Comparison of ENCODE assay signal across 8 cellular contexts in genomic region chr15:73346735-73347312, GRCh38. TPM values are rescaled to one million over a fixed set of nuclear protein-coding genes. Genes with fewer than 3 reads are reported as not detected.
DNase-seq lines count a peak whose midpoint lies in the region; ATAC-seq, FAIRE-seq and TF ChIP-seq lines count a peak whose summit lies in the region.

No MANE protein-coding gene starts in this region.

- FAIRE-seq in GM12878 (lab: Jason Lieb, UNC) = peak; percentile 13

- H3K9me3 ChIP-seq in GM12878 (replicated peaks; ENCODE audit: control insufficient read depth, insufficient read depth, low read length) = no peaks in the 10 kb centered on the region
- H3K9me3 ChIP-seq in testis = no peaks in the 10 kb centered on the region

- H3K4me1 ChIP-seq in GM12878 (ENCODE audit: control insufficient read depth, insufficient read depth, low read length) = no peaks in the 10 kb centered on the region
- no peaks in the 10 kb centered on the region for H3K4me1 ChIP-seq in testis

- intact Hi-C loops in GM12878 (cut with micrococcal nuclease; ENCODE audit: unreplicated experiment) = no loop called here
- intact Hi-C loops in testis (cut with DNase I; ENCODE audit: low total_unique reads) = no loop called here

- no peak overlapping the region for H3K4me3 Mint-ChIP-seq in mesothelial cell of epicardium

- POLR2A ChIA-PET in HEK293T (lab: Yijun Ruan, JAX) = no interaction called here
- POLR2A ChIA-PET in GM12878 (lab: Charles Lee) = no interaction called here

- no peak overlapping the region for H3K27ac Mint-ChIP-seq in mesothelial cell of epicardium

- CTCF ChIA-PET in HEK293T (lab: Yijun Ruan, JAX) (no interaction called here), GM12878 (lab: Yijun Ruan, JAX) (no interaction called here)

- H3K36me3 ChIP-seq in GM12878 (ENCODE audit: control insufficient read depth in 2 of 2, insufficient read depth in 2 of 2, low read length in 1 of 2) = no peaks in the 10 kb centered on the region
- no peaks in the 10 kb centered on the region for H3K36me3 ChIP-seq in testis (ENCODE audit: low read depth, missing control alignments)

- no peak overlapping the region for H2AFZ ChIP-seq in GM12878 (ENCODE audit: control insufficient read depth, low read depth, low read length)

- no peaks in the 10 kb centered on the region for H3K4me1 Mint-ChIP-seq in mesothelial cell of epicardium

- no peaks in the 10 kb centered on the region for H3K36me3 Mint-ChIP-seq in mesothelial cell of epicardium

- DNase-seq in HEK293T (ENCODE audit: extremely low spot score) (peak; percentile 69), T-helper 9 cell (peak; percentile 62), GM12878 (ENCODE audit: low read depth, low spot score) (no peak), mesothelial cell of epicardium (ENCODE audit: low spot score in 2 of 2, unreplicated experiment in 2 of 2) (peak; percentile 76 to 89), testis (peak; percentile 64), MV-4-11 (lab: John Stamatoyannopoulos, UW) (no peak), NCI-H82 treated with DMSO at 0.1 percent for 48 hours (lab: John Stamatoyannopoulos, UW; ENCODE audit: unreplicated experiment) (no peak), cortex of kidney (lab: John Stamatoyannopoulos, UW) (no peak)

- H3K4me2 ChIP-seq in GM12878 (ENCODE audit: control insufficient read depth, insufficient read depth) = no peak overlapping the region

- TF ChIP-seq CTCF in GM12878 (IDR thresholded peaks at IDR 0.05 in 2 of 3, conservative IDR thresholded peaks at IDR 0.05 in 1 of 3; ENCODE audit: control insufficient read depth in 2 of 3, extremely low read depth in 1 of 3, insufficient read depth in 1 of 3, low read depth in 3 of 3, low read length in 3 of 3) (no peak), mesothelial cell of epicardium (IDR thresholded peaks at IDR 0.05; ENCODE audit: unreplicated experiment) (no peak), testis (IDR thresholded peaks at IDR 0.05) (no peak)

- peaks cover 16% of the 10 kb centered on the region for H3K27me3 Mint-ChIP-seq in mesothelial cell of epicardium (ENCODE audit: low read depth)

- H3K27me3 ChIP-seq in GM12878 (replicated peaks in 1 of 2; ENCODE audit: control insufficient read depth in 2 of 2, insufficient read depth in 2 of 2, low read length in 1 of 2) = no peaks in the 10 kb centered on the region
- H3K27me3 ChIP-seq in testis = no peaks in the 10 kb centered on the region

- SMC1A ChIA-PET in GM12878 (lab: Charles Lee; ENCODE audit: uncharacterized antibody, unreplicated experiment) = interaction anchor here (1.4 kb wide), 1 partner anchor 50 kb away, joined by 3 read pairs; no protein-coding TSS in a partner anchor

- 11% methylated on average over 9 of the region's 9 CpGs for WGBS in GM12878 (ENCODE audit: insufficient coverage, insufficient replicate concordance, low lambda C conversion rate, missing lambda C conversion rate)
- WGBS in testis, 2 donors = 32 to 33% methylated on average over 9 of the region's 9 CpGs

- H3K4me3 ChIP-seq in GM12878 (no peak overlapping the region), testis (no peak overlapping the region)

- RAD21 ChIA-PET in GM12878 (lab: Charles Lee; ENCODE audit: unreplicated experiment) = no interaction called here

- H3K9me3 Mint-ChIP-seq in mesothelial cell of epicardium = no peaks in the 10 kb centered on the region

- no peaks in the 10 kb centered on the region; the same call in none of the 2 replicates for H4K20me1 ChIP-seq in GM12878 (ENCODE audit: control insufficient read depth, insufficient read depth)

- H3K79me2 ChIP-seq in GM12878 (ENCODE audit: control insufficient read depth, insufficient read depth, low read length) = no peaks in the 10 kb centered on the region

- TF ChIP-seq POLR2A in GM12878 (IDR thresholded peaks at IDR 0.05; ENCODE audit: low read depth, low read length) (no peak), testis (IDR thresholded peaks at IDR 0.05) (no peak)

- TF ChIP-seq RAD21 in GM12878 (IDR thresholded peaks at IDR 0.05; ENCODE audit: insufficient read depth, low read depth, low read length) = no peak

- peak; percentile 79 for ATAC-seq in GM12878

- in situ Hi-C loops in GM12878 (cut with MboI) = no loop called here

- no TSS peak for BruUV-seq in GM12878 (replicated peaks; lab: Mats Ljungman, UMichigan)

- no peak overlapping the region for H3K9ac ChIP-seq in GM12878 (ENCODE audit: control insufficient read depth, insufficient read depth, low read length)

- H3K27ac ChIP-seq in GM12878 (ENCODE audit: control insufficient read depth, insufficient read depth) = no peak overlapping the region
- H3K27ac ChIP-seq in testis = no peak overlapping the region

- TF ChIP-seq EP300 in GM12878 (IDR thresholded peaks at IDR 0.05; ENCODE audit: borderline replicate concordance in 1 of 2, control insufficient read depth in 1 of 2, low read depth in 2 of 2, low read length in 2 of 2) = no peak

TF ChIP-seq in HEK293T, 16 proteins besides CTCF, POLR2A, EP300 and RAD21:
- TF ChIP-seq, protein P1, sequence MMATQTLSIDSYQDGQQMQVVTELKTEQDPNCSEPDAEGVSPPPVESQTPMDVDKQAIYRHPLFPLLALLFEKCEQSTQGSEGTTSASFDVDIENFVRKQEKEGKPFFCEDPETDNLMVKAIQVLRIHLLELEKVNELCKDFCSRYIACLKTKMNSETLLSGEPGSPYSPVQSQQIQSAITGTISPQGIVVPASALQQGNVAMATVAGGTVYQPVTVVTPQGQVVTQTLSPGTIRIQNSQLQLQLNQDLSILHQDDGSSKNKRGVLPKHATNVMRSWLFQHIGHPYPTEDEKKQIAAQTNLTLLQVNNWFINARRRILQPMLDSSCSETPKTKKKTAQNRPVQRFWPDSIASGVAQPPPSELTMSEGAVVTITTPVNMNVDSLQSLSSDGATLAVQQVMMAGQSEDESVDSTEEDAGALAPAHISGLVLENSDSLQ (IDR thresholded peaks at IDR 0.05) = no peak
- no peak for TF ChIP-seq HDGF (IDR thresholded peaks at IDR 0.05; ENCODE audit: borderline replicate concordance)
- no peak for TF ChIP-seq FOXA1 (IDR thresholded peaks at IDR 0.05)
- no peak for TF ChIP-seq TARDBP (IDR thresholded peaks at IDR 0.05)
- TF ChIP-seq ARNT (IDR thresholded peaks at IDR 0.05) = no peak
- no peak for TF ChIP-seq ELF4 (IDR thresholded peaks at IDR 0.05)
- TF ChIP-seq ZNF384 (IDR thresholded peaks at IDR 0.05) = no peak
- TF ChIP-seq LEF1 (IDR thresholded peaks at IDR 0.05; ENCODE audit: borderline replicate concordance) = no peak
- TF ChIP-seq BHLHE40 (IDR thresholded peaks at IDR 0.05; ENCODE audit: borderline replicate concordance) = no peak
- no peak for TF ChIP-seq FOXK2 (IDR thresholded peaks at IDR 0.05)
- TF ChIP-seq SP1 (IDR thresholded peaks at IDR 0.05) = no peak
- TF ChIP-seq L3MBTL2 (conservative IDR thresholded peaks at IDR 0.05) = no peak
- TF ChIP-seq FOXM1 (IDR thresholded peaks at IDR 0.05; ENCODE audit: borderline replicate concordance) = no peak
- no peak for TF ChIP-seq SUZ12 (IDR thresholded peaks at IDR 0.05)

TF ChIP-seq in GM12878, 131 proteins besides CTCF, POLR2A, EP300 and RAD21 (continues in another document):
- TF ChIP-seq ATF7 (IDR thresholded peaks at IDR 0.05; ENCODE audit: low read depth) (no peak), IKZF2 (IDR thresholded peaks at IDR 0.05) (no peak)
- TF ChIP-seq, protein P2, sequence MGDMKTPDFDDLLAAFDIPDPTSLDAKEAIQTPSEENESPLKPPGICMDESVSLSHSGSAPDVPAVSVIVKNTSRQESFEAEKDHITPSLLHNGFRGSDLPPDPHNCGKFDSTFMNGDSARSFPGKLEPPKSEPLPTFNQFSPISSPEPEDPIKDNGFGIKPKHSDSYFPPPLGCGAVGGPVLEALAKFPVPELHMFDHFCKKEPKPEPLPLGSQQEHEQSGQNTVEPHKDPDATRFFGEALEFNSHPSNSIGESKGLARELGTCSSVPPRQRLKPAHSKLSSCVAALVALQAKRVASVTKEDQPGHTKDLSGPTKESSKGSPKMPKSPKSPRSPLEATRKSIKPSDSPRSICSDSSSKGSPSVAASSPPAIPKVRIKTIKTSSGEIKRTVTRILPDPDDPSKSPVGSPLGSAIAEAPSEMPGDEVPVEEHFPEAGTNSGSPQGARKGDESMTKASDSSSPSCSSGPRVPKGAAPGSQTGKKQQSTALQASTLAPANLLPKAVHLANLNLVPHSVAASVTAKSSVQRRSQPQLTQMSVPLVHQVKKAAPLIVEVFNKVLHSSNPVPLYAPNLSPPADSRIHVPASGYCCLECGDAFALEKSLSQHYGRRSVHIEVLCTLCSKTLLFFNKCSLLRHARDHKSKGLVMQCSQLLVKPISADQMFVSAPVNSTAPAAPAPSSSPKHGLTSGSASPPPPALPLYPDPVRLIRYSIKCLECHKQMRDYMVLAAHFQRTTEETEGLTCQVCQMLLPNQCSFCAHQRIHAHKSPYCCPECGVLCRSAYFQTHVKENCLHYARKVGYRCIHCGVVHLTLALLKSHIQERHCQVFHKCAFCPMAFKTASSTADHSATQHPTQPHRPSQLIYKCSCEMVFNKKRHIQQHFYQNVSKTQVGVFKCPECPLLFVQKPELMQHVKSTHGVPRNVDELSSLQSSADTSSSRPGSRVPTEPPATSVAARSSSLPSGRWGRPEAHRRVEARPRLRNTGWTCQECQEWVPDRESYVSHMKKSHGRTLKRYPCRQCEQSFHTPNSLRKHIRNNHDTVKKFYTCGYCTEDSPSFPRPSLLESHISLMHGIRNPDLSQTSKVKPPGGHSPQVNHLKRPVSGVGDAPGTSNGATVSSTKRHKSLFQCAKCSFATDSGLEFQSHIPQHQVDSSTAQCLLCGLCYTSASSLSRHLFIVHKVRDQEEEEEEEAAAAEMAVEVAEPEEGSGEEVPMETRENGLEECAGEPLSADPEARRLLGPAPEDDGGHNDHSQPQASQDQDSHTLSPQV (IDR thresholded peaks at IDR 0.05) = no peak

RNA-seq across cellular contexts. Expression of gene HCN4, which starts 21.9 kb away (rescaled TPM):
- not detected in 2 replicates for total RNA-seq in GM12878 (2013; cell fraction: nucleolus; rRNA removed)
- total RNA-seq in GM12878 (2014; rRNA removed) (not detected in 2 replicates), GM12878 (2014; rRNA removed; fragmentation: Illumina TruSeq; extraction: Trizol) (not detected in 2 replicates), GM12878 (2021) (0.03 TPM in 1 of 2 replicates, not detected in the other), mesothelial cell of epicardium (0.63 to 0.71 TPM (median 0.69 TPM) in 3 replicates), testis (10 to 100 TPM; 12.6 to 17.6 TPM)
- not detected for polyA plus RNA-seq in GM12878 (2011; ENCODE audit: low read depth)
- polyA plus RNA-seq in GM12878 (2011; rRNA removed) (not detected in 2 replicates), GM12878 (2014; fragmentation: Illumina TruSeq; extraction: Trizol) (not detected in 2 replicates), GM12878 (2014; fragmentation: Nextera tagmentation; extraction: Ambion mirVana) (not detected), GM12878 (2014; rRNA removed) (not detected in 2 replicates), GM12878 (2016; fragmentation: Nextera tagmentation; extraction: Ambion mirVana) (under 1 TPM in 1 of 2 experiments, not detected in 1; 0.10 TPM), testis (ENCODE audit: insufficient read depth, low read depth, low replicate concordance) (9.1 TPM)
- under 0.01 and 0.01 TPM in 2 replicates for polyA plus RNA-seq in GM12878 (2011; cell fraction: cytosol; rRNA removed)
- 0.01 TPM in 2 replicates for polyA plus RNA-seq in GM12878 (2011; cell fraction: nucleus; rRNA removed)
- polyA plus RNA-seq in GM12878 (2012) = 0.01 TPM in 1 of 2 replicates, not detected in the other
- polyA minus RNA-seq in GM12878 (2011; rRNA and poly(A)+ RNA removed) = not detected in 2 replicates
- not detected in 2 replicates for polyA minus RNA-seq in GM12878 (2011; cell fraction: cytosol; rRNA and poly(A)+ RNA removed)
- under 0.01 TPM in 1 of 2 replicates, not detected in the other for polyA minus RNA-seq in GM12878 (2011; cell fraction: nucleus; rRNA and poly(A)+ RNA removed)

Comparison
In these comparisons a context has a peak if more than half of its experiments do, and no peak if none do; other contexts are left out.
1. DNase-seq: peak in HEK293T (single experiment), T-helper 9 cell (single experiment), mesothelial cell of epicardium (2 of 2) and testis (single experiment); none in GM12878 (single experiment), MV-4-11 (single experiment), NCI-H82 treated with DMSO at 0.1 percent for 48 hours (single experiment) and cortex of kidney (single experiment).